Comparison of ENCODE assay signal across 8 cellular contexts in the genomic region with DNA sequence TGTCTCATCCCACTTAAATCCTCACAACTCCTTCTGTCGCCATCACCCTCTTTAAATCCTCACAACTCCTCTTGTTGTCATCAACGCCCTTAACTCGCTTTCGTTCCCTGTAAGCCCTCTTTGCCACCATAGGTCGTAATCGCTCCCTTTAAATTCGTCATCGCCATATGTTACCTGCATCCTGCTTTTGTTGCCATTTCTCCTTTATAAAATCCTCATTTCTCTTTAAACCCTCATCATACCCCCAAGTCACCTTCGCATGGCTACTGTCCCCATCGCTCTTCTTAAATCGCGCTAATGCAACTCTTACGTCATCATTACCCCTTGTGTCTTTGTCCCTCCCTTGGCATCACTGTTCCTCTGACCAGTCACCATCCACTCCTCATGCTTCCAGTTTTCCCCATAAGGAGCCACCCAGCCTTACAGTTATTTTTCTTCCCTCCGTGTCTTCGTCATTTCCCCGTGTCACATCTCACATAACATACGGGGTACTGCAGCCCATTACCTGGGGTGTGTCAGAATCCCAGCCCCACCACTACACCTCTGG. TPM values are rescaled to one million over a fixed set of nuclear protein-coding genes. Genes with fewer than 3 reads are reported as not detected.
DNase-seq lines count a peak whose midpoint lies in the region; ATAC-seq and TF ChIP-seq lines count a peak whose summit lies in the region.

No MANE protein-coding gene starts in this region.

- H3K56ac ChIP-seq in H9 (ENCODE audit: insufficient read length, low read depth, low read length) (no peak overlapping the region), mesendoderm (ENCODE audit: low read length) (peak overlapping the region; percentile 88)

- WGBS in H9 (ENCODE audit: extremely low coverage, insufficient read length, low lambda C conversion rate), result no CpG with 5 or more reads among the region's 17 CpGs
- no CpG with 5 or more reads among the region's 17 CpGs for WGBS in mesendoderm (ENCODE audit: extremely low coverage, insufficient coverage, low lambda C conversion rate)

- H3K36me3 Mint-ChIP-seq in H9 (ENCODE audit: insufficient read depth in 1 of 3, low read depth in 3 of 3), result no peaks in the 10 kb centered on the region

- H2BK120ac ChIP-seq in H9 (ENCODE audit: low read depth, low read length, poor library complexity, severe bottlenecking) (no peak overlapping the region), mesendoderm (ENCODE audit: low read depth, low read length) (no peak overlapping the region)

- peaks cover 6% of the 10 kb centered on the region for H3K23me2 ChIP-seq in H9 (ENCODE audit: insufficient read length, low read depth, low read length, poor library complexity, severe bottlenecking)

- no peaks in the 10 kb centered on the region for H3K79me2 ChIP-seq in H9 (ENCODE audit: insufficient read depth, low read length)
- peaks cover 33% of the 10 kb centered on the region for H3K79me2 ChIP-seq in PC-9 (ENCODE audit: low read depth)
- H3K79me2 ChIP-seq in mesendoderm (ENCODE audit: control insufficient read depth, insufficient read depth, low read length), result peaks cover 3% of the 10 kb centered on the region

- H4K20me1 ChIP-seq in BLaER1 treated with 17β-estradiol and CSF1 and Interleukin-3, amounts not matched to agents 10 nM and 100 nM, result peaks cover 0 to 8% (median 0%) of the 10 kb centered on the region in 11 experiments; a peak in 5 of 22 replicates
- H4K20me1 ChIP-seq in H9 (ENCODE audit: control insufficient read depth, insufficient read depth, insufficient read length) (no peaks in the 10 kb centered on the region), PC-9 (ENCODE audit: insufficient read depth) (no peaks in the 10 kb centered on the region)

- no peak overlapping the region for H2BK20ac ChIP-seq in H9 (ENCODE audit: low read depth, low read length, poor library complexity, severe bottlenecking)

- CTCF ChIA-PET in PC-9 (lab: Charles Lee), result interaction anchor here (0.7 kb wide), 1 partner anchor 455 kb away, joined by 16 read pairs; no protein-coding TSS in a partner anchor

- POLR2A ChIA-PET in PC-9 (lab: Charles Lee; ENCODE audit: unreplicated experiment), result interaction anchor here (0.6 kb wide), 2 partner anchors 96 to 117 kb away, joined by 3 read pairs; a partner anchor contains a TSS

- H3K18ac ChIP-seq in H9 (ENCODE audit: insufficient read length, low read depth, low read length) (no peak overlapping the region), mesendoderm (ENCODE audit: low read length) (no peak overlapping the region)

- TSS peak; percentile 80 for BruUV-seq in PC-9 (replicated peaks; lab: Mats Ljungman, UMichigan)

- H4K5ac ChIP-seq in H9 (ENCODE audit: insufficient read length, low read depth, low read length), result no peak overlapping the region
- H4K5ac ChIP-seq in mesendoderm (ENCODE audit: low read length), result no peak overlapping the region

- TF ChIP-seq CTCF in H9 (conservative IDR thresholded peaks at IDR 0.05), result no peak
- TF ChIP-seq CTCF in PC-9 (conservative IDR thresholded peaks at IDR 0.05), result no peak
- TF ChIP-seq CTCF in choroid plexus epithelial cell (conservative IDR thresholded peaks at IDR 0.05; ENCODE audit: low read depth, low read length), result no peak
- no peak for TF ChIP-seq CTCF in upper lobe of right lung (IDR thresholded peaks at IDR 0.05)

- no peak overlapping the region for H4K91ac ChIP-seq in H9 (ENCODE audit: insufficient read length, low read depth, low read length)

- no peaks in the 10 kb centered on the region for H3K9me2 ChIP-seq in PC-9 (ENCODE audit: insufficient read depth)

- no peak overlapping the region for H3K14ac ChIP-seq in H9 (ENCODE audit: insufficient read depth, low read length)

- peak overlapping the region; percentile 33 to 75 (median 37); a peak in 6 of 7 replicates for H3K27ac Mint-ChIP-seq in H9

- DNase-seq in H9 (no peak), PC-9 (peak in 1 of 2 experiments; percentile 22), choroid plexus epithelial cell (ENCODE audit: low read depth) (peak; percentile 41), mesendoderm (peak; percentile 44), upper lobe of right lung (no peak)

- H3K27me3 Mint-ChIP-seq in H9 (ENCODE audit: low read depth), result no peaks in the 10 kb centered on the region

- H3K4ac ChIP-seq in H9 (ENCODE audit: low read depth, low read length) (no peak overlapping the region), mesendoderm (ENCODE audit: low read depth, low read length) (no peak overlapping the region)

- peak overlapping the region; percentile 79 to 96 (median 93) for H3K4me2 ChIP-seq in BLaER1 treated with 17β-estradiol and CSF1 and Interleukin-3, amounts not matched to agents 10 nM and 100 nM
- H3K4me2 ChIP-seq in H9 (ENCODE audit: insufficient read depth, insufficient read length, low read length) (peak overlapping the region; percentile 78), PC-9 (peak overlapping the region; percentile 95), mesendoderm (ENCODE audit: low read length) (peak overlapping the region; percentile 85)

- H3K9ac ChIP-seq in BLaER1 treated with 17β-estradiol and CSF1 and Interleukin-3, amounts not matched to agents 10 nM and 100 nM, result peak overlapping the region; percentile 76 to 87 (median 84)
- H3K9ac ChIP-seq in H9 (ENCODE audit: extremely low read depth, insufficient read length, low read length) (peak overlapping the region; percentile 61), mesendoderm (ENCODE audit: low read length) (peak overlapping the region; percentile 85)

- ATAC-seq in upper lobe of right lung (no peak), HG03045 (IDR thresholded peaks at IDR 0.05; ENCODE audit: unreplicated experiment) (no peak), HG02852 (IDR thresholded peaks at IDR 0.05; ENCODE audit: unreplicated experiment) (no peak)

- H2AK5ac ChIP-seq in H9 (ENCODE audit: insufficient read length, low read length) (no peak overlapping the region), mesendoderm (ENCODE audit: low read length) (peak overlapping the region; percentile 88)

- H3K23ac ChIP-seq in H9 (ENCODE audit: insufficient read length, low read depth, low read length) (no peak overlapping the region), mesendoderm (ENCODE audit: low read length) (no peak overlapping the region)

- no peaks in the 10 kb centered on the region for H3K27me3 ChIP-seq in BLaER1 treated with 17β-estradiol and CSF1 and Interleukin-3, amounts not matched to agents 10 nM and 100 nM
- H3K27me3 ChIP-seq in H9 (ENCODE audit: insufficient read depth, low read length) (no peaks in the 10 kb centered on the region), PC-9 (ENCODE audit: insufficient read depth, low read depth) (no peaks in the 10 kb centered on the region), mesendoderm (ENCODE audit: insufficient read depth, low read length, poor library complexity) (no peaks in the 10 kb centered on the region), upper lobe of right lung (no peaks in the 10 kb centered on the region)

- H2BK12ac ChIP-seq in H9 (ENCODE audit: insufficient read length, low read depth, low read length), result no peak overlapping the region

- H3K9me3 Mint-ChIP-seq in H9, result peaks cover 0 to 3% of the 10 kb centered on the region in 2 experiments; a peak in 1 of 5 replicates

- H3K4me3 ChIP-seq in BLaER1 treated with 17β-estradiol and CSF1 and Interleukin-3, amounts not matched to agents 10 nM and 100 nM, result peak overlapping the region; percentile 73 to 84 (median 78)
- peak overlapping the region; percentile 96 for H3K4me3 ChIP-seq in PC-9
- peak overlapping the region; percentile 83 for H3K4me3 ChIP-seq in choroid plexus epithelial cell (ENCODE audit: low read depth, low read length)
- H3K4me3 ChIP-seq in mesendoderm (ENCODE audit: low read length), result peak overlapping the region; percentile 60
- peak overlapping the region; percentile 89 for H3K4me3 ChIP-seq in upper lobe of right lung

- intact Hi-C loops in PC-9 (cut with micrococcal nuclease; ENCODE audit: unreplicated experiment) (loop anchor here (1.0 to 5.0 kb wide), 4 partner anchors 43 to 172 kb away; a partner anchor contains a TSS), upper lobe of right lung (cut with DNase I) (no loop called here)

- H3K4me1 ChIP-seq in BLaER1 treated with 17β-estradiol and CSF1 and Interleukin-3, amounts not matched to agents 10 nM and 100 nM, result peaks cover 19 to 42% (median 22%) of the 10 kb centered on the region in 10 experiments
- H3K4me1 ChIP-seq in H9 (ENCODE audit: insufficient read depth, low read length) (no peaks in the 10 kb centered on the region), PC-9 (replicated peaks; ENCODE audit: insufficient read depth) (peaks cover 17% of the 10 kb centered on the region; the same call in 1 of the 2 replicates), mesendoderm (ENCODE audit: control insufficient read depth, low read depth, low read length) (peaks cover 3% of the 10 kb centered on the region), upper lobe of right lung (peaks cover 12% of the 10 kb centered on the region)

- H3K4me3 Mint-ChIP-seq in H9, result peak overlapping the region; percentile 76 to 93

- H3K27ac ChIP-seq in BLaER1 treated with 17β-estradiol and CSF1 and Interleukin-3, amounts not matched to agents 10 nM and 100 nM, result peak overlapping the region; percentile 44 to 84 (median 62); a peak in 21 of 22 replicates
- H3K27ac ChIP-seq in H9 (ENCODE audit: insufficient read length, low read depth, low read length), result no peak overlapping the region
- peak overlapping the region; percentile 32; the same call in 1 of the 2 replicates for H3K27ac ChIP-seq in PC-9
- H3K27ac ChIP-seq in mesendoderm (ENCODE audit: low read depth, low read length), result no peak overlapping the region
- peak overlapping the region; percentile 82 for H3K27ac ChIP-seq in upper lobe of right lung

- H4K8ac ChIP-seq in H9 (replicated peaks; ENCODE audit: insufficient read length, low read depth, low read length), result no peak overlapping the region
- H4K8ac ChIP-seq in mesendoderm (ENCODE audit: low read depth, low read length), result no peak overlapping the region

- H3K36me3 ChIP-seq in BLaER1 treated with 17β-estradiol and CSF1 and Interleukin-3, amounts not matched to agents 10 nM and 100 nM, result peaks cover 0 to 5% (median 0%) of the 10 kb centered on the region in 11 experiments; a peak in 3 of 22 replicates
- H3K36me3 ChIP-seq in PC-9 (ENCODE audit: low read depth), result no peaks in the 10 kb centered on the region
- no peaks in the 10 kb centered on the region for H3K36me3 ChIP-seq in mesendoderm (ENCODE audit: control insufficient read depth, insufficient read depth, low read length)
- H3K36me3 ChIP-seq in upper lobe of right lung, result no peaks in the 10 kb centered on the region

- H2BK15ac ChIP-seq in H9 (ENCODE audit: low read depth, low read length), result no peak overlapping the region
- no peak overlapping the region for H2BK15ac ChIP-seq in mesendoderm (replicated peaks; ENCODE audit: low read depth)

- H2BK5ac ChIP-seq in H9 (ENCODE audit: insufficient read length, low read length) (no peak overlapping the region), mesendoderm (ENCODE audit: low read length) (no peak overlapping the region)

- no peaks in the 10 kb centered on the region for H3K9me3 ChIP-seq in BLaER1 treated with 17β-estradiol and CSF1 and Interleukin-3, amounts not matched to agents 10 nM and 100 nM (replicated peaks in 1 of 11)
- no peaks in the 10 kb centered on the region for H3K9me3 ChIP-seq in H9 (ENCODE audit: control insufficient read depth, low read depth, low read length)
- no peaks in the 10 kb centered on the region for H3K9me3 ChIP-seq in PC-9 (ENCODE audit: insufficient read depth, low read depth)
- H3K9me3 ChIP-seq in upper lobe of right lung, result no peaks in the 10 kb centered on the region

- H3K79me1 ChIP-seq in H9 (ENCODE audit: insufficient read depth, low read depth, low read length, poor library complexity, severe bottlenecking) (no peaks in the 10 kb centered on the region), mesendoderm (ENCODE audit: low read length) (peaks cover 8% of the 10 kb centered on the region)

- H2AFZ ChIP-seq in H9 (ENCODE audit: low read length) (no peak overlapping the region), PC-9 (peak overlapping the region; percentile 97)

- no peak overlapping the region for H3T11ph ChIP-seq in H9 (ENCODE audit: low read length)

- peaks cover 12 to 16% of the 10 kb centered on the region in 2 experiments for H3K4me1 Mint-ChIP-seq in H9

- no peaks in the 10 kb centered on the region; the same call in 1 of the 2 replicates for H3F3A ChIP-seq in PC-9 (ENCODE audit: insufficient read depth, low read depth)

RNA-seq across cellular contexts. Expression of a gene that starts 0.5 kb away (rescaled TPM):
- total RNA-seq in H9 (2021) (191 and 194 TPM in 2 replicates), PC-9 (2021) (146 and 187 TPM in 2 replicates), upper lobe of right lung (432 TPM)
- polyA plus RNA-seq in mesendoderm (2013, experiment 1 of 2), result 130 TPM
- 129 TPM for polyA plus RNA-seq in mesendoderm (2013, experiment 2 of 2)

RNA-seq across cellular contexts. Expression of a gene that starts 0.8 kb away (rescaled TPM):
- total RNA-seq in H9 (2021) (18.4 and 19.4 TPM in 2 replicates), PC-9 (2021) (17.3 and 21.2 TPM in 2 replicates), upper lobe of right lung (16.1 TPM)
- 17.5 TPM for polyA plus RNA-seq in mesendoderm (2013, experiment 1 of 2)
- 17.5 TPM for polyA plus RNA-seq in mesendoderm (2013, experiment 2 of 2)

RNA-seq across cellular contexts. Expression of a gene that starts 40.9 kb away (rescaled TPM):
- 0.15 TPM in 1 of 2 replicates, not detected in the other for total RNA-seq in H9 (2021)
- 0.37 and 0.38 TPM in 2 replicates for total RNA-seq in PC-9 (2021)
- polyA plus RNA-seq in mesendoderm (2013, experiment 1 of 2), result 0.11 TPM
- 0.14 TPM for polyA plus RNA-seq in mesendoderm (2013, experiment 2 of 2)
- 0.64 TPM for total RNA-seq in upper lobe of right lung

Comparison
In these comparisons a context has a peak if more than half of its experiments do, and no peak if none do; other contexts are left out.
1. H3K27ac ChIP-seq: peak in BLaER1 treated with 17β-estradiol and CSF1 and Interleukin-3, amounts not matched to agents 10 nM and 100 nM (11 of 11), PC-9 (single experiment) and upper lobe of right lung (single experiment); none in H9 (single experiment) and mesendoderm (single experiment).
2. DNase-seq: peak in choroid plexus epithelial cell (single experiment) and mesendoderm (single experiment); none in H9 (single experiment) and upper lobe of right lung (single experiment).
3. Peak in every context shown above with its lines, with median percentiles within 50 percentile points of each other: H3K4me2 ChIP-seq, H3K4me3 ChIP-seq and H3K9ac ChIP-seq.